Comparison of ENCODE assay signal across 13 cellular contexts in genomic region chr12:96327889-96328288, GRCh38.
DNase-seq lines count a peak whose midpoint lies in the region; ATAC-seq, FAIRE-seq and TF ChIP-seq lines count a peak whose summit lies in the region.
"Had no signal": no experiment of that assay in that cellular context is flagged by ENCODE, and none has a peak within 500 bp of the region (broad histone marks: within the 10 kb centered on the region; RNA-seq: fewer than 3 reads in every experiment).

No MANE protein-coding gene starts in this region.

- no peak for TF ChIP-seq CTCF in keratinocyte (optimal IDR thresholded peaks at IDR 0.05 in 1 of 3, IDR thresholded peaks at IDR 0.05 in 1 of 3, conservative IDR thresholded peaks at IDR 0.05 in 1 of 3; ENCODE audit: extremely low read depth in 1 of 3, insufficient read depth in 2 of 3, low read length in 3 of 3)

- H3K27me3 ChIP-seq in keratinocyte (ENCODE audit: control insufficient read depth, extremely low read depth, insufficient read depth, low read length) (no peaks in the 10 kb centered on the region), MG63 (no peaks in the 10 kb centered on the region)
- H3K27me3 ChIP-seq: suprapubic skin had no signal

- H3K9me1 ChIP-seq in keratinocyte (ENCODE audit: control insufficient read depth, extremely low read depth, insufficient read depth, low read length), result no peaks in the 10 kb centered on the region

- dilution Hi-C loops in keratinocyte (cut with MboI; ENCODE audit: extremely low pct_ligation_motif_present, low sequenced_read_pairs), result no loop called here

- H3K79me2 ChIP-seq in keratinocyte (ENCODE audit: control insufficient read depth, insufficient read depth, low read length), result peaks cover 87% of the 10 kb centered on the region

- no peak overlapping the region for H3K4me3 ChIP-seq in keratinocyte (ENCODE audit: control insufficient read depth in 2 of 3, extremely low read depth in 1 of 3, insufficient read depth in 2 of 3, low read depth in 1 of 3, low read length in 3 of 3)
- no peak overlapping the region for H3K4me3 ChIP-seq in MG63
- H3K4me3 ChIP-seq: lower lobe of right lung, suprapubic skin had no signal

- no peak for FAIRE-seq in keratinocyte (lab: Jason Lieb, UNC)

- H3K9me3 ChIP-seq in keratinocyte (ENCODE audit: control insufficient read depth, low read depth, low read length), result no peaks in the 10 kb centered on the region
- H3K9me3 ChIP-seq in MG63, result no peaks in the 10 kb centered on the region
- H3K9me3 ChIP-seq: lower lobe of right lung, suprapubic skin had no signal

- H3K4me1 ChIP-seq in keratinocyte (ENCODE audit: control insufficient read depth, extremely low read depth, insufficient read depth, low read length), result peaks cover 7% of the 10 kb centered on the region
- H3K4me1 ChIP-seq: lower lobe of right lung, suprapubic skin had no signal

- H3K4me2 ChIP-seq in keratinocyte (ENCODE audit: control insufficient read depth, extremely low read depth, insufficient read depth, low read depth, low read length), result no peak overlapping the region

- peak overlapping the region; percentile 14 for H3K27ac ChIP-seq in keratinocyte (ENCODE audit: control insufficient read depth, insufficient read depth, low read length)
- H3K27ac ChIP-seq: lower lobe of right lung, suprapubic skin had no signal

- H3K36me3 ChIP-seq in keratinocyte (ENCODE audit: control insufficient read depth in 2 of 2, extremely low read depth in 1 of 2, insufficient read depth in 2 of 2, low read length in 2 of 2) (peaks cover 9 to 17% of the 10 kb centered on the region in 2 experiments), MG63 (peaks cover 22% of the 10 kb centered on the region)

- H4K20me1 ChIP-seq in keratinocyte (ENCODE audit: control insufficient read depth, extremely low read depth, insufficient read depth, low read length), result peaks cover 4% of the 10 kb centered on the region

- ATAC-seq in GM18517 (IDR thresholded peaks at IDR 0.05; ENCODE audit: unreplicated experiment) (peak; percentile 37), GM21423 (IDR thresholded peaks at IDR 0.05; ENCODE audit: unreplicated experiment) (peak; percentile 16), HG03196 (IDR thresholded peaks at IDR 0.05; ENCODE audit: unreplicated experiment) (peak; percentile 13)
- ATAC-seq: lower lobe of right lung had no signal

- no peak for DNase-seq in keratinocyte (ENCODE audit: low read depth, low spot score)
- no peak for DNase-seq in NCI-H526 (lab: John Stamatoyannopoulos, UW)
- no peak for DNase-seq in MG63
- no peak for DNase-seq in LoVo (ENCODE audit: low spot score)
- DNase-seq: activated naive CD8-positive, alpha-beta T cell treated with anti-CD3 and anti-CD28 coated beads for 36 hours; DMS153; KBM-7; lower lobe of right lung; NCI-H2171 treated with DMSO at 0.1 percent for 48 hours had no signal

- H2AFZ ChIP-seq in keratinocyte (ENCODE audit: control insufficient read depth, low read length), result no peak overlapping the region

- H3K9ac ChIP-seq in keratinocyte (ENCODE audit: control insufficient read depth, extremely low read depth, insufficient read depth, low read length), result no peak overlapping the region
